In genomic region chr6:74863968-74864367, GRCh38 we compare ENCODE assay signal across 23 cellular contexts.
"Had no signal": no experiment of that assay in that cellular context is flagged by ENCODE, and none has a peak within 500 bp of the region (broad histone marks: within the 10 kb centered on the region; RNA-seq: fewer than 3 reads in every experiment).

No MANE protein-coding gene starts in this region.

- DNase-seq: IMR-90; Karpas-422; KG1; MG63; NCI-H1092 treated with DMSO at 0.1 percent for 48 hours; NCI-H1436; NCI-H187; NCI-H2029; NCI-H2081 treated with DMSO at 0.1 percent for 48 hours; NCI-H2171; NCI-H226; NCI-H446; NCI-H510A; NCI-H524 treated with DMSO at 0.1 percent for 48 hours; NCI-H69; NCI-H774; NK-92 treated with Interleukin-12 subunit alpha and Interleukin-12 subunit beta, amount 100 ng/mL, for 24 hours; Right ventricle myocardium superior; RPMI8226; SIG-M5 had no signal

- H3K27ac ChIP-seq: SJSA1, SK-N-MC had no signal

- H3K27me3 ChIP-seq: MG63, SJSA1 had no signal

- H3K4me1 ChIP-seq: SJSA1 had no signal

- ATAC-seq: HepG2 had no signal

- H3K4me3 ChIP-seq: MG63, SJSA1, SK-N-MC had no signal

- H3K9me3 ChIP-seq: MG63, SJSA1 had no signal

- H3K36me3 ChIP-seq: MG63, SJSA1 had no signal
